In genomic region chr1:199172286-199173124, GRCh38 we compare ENCODE assay signal across 10 cellular contexts.
DNase-seq lines count a peak whose midpoint lies in the region; ATAC-seq lines count a peak whose summit lies in the region.
"Had no signal": no experiment of that assay in that cellular context is flagged by ENCODE, and none has a peak within 500 bp of the region (broad histone marks: within the 10 kb centered on the region; RNA-seq: fewer than 3 reads in every experiment).

No MANE protein-coding gene starts in this region.

- peaks cover 80 to 83% of the 10 kb centered on the region in 2 donors for H3K4me1 Mint-ChIP-seq in immature natural killer cell
- H3K4me1 Mint-ChIP-seq: brain had no signal

- H3K27ac Mint-ChIP-seq in immature natural killer cell, result peak overlapping the region; percentile 96 to 99 (median 98)

- no peaks in the 10 kb centered on the region for H3K36me3 Mint-ChIP-seq in immature natural killer cell
- H3K36me3 Mint-ChIP-seq: brain had no signal

- H3K27me3 Mint-ChIP-seq in immature natural killer cell (ENCODE audit: low read depth in 3 of 3), result peaks cover 5 to 15% (median 10%) of the 10 kb centered on the region in 3 donors
- H3K27me3 Mint-ChIP-seq: brain had no signal

- peak; percentile 21 for ATAC-seq in GM19452 (IDR thresholded peaks at IDR 0.05; ENCODE audit: unreplicated experiment)
- ATAC-seq in HG02571 (IDR thresholded peaks at IDR 0.05; ENCODE audit: unreplicated experiment), result no peak
- no peak for ATAC-seq in HG03342 (IDR thresholded peaks at IDR 0.05; ENCODE audit: unreplicated experiment)

- DNase-seq in ELR (ENCODE audit: low read depth) (peak; percentile 21), NCI-H226 (peak; percentile 13), immature natural killer cell (no peak), NCI-H774 (lab: John Stamatoyannopoulos, UW) (no peak)
- DNase-seq: activated CD4-positive, alpha-beta T cell treated with anti-CD3 and anti-CD28 coated beads, Interleukin-2, amount 50 U/mL, for 4 hours; DMS79 had no signal

- H3K9me3 Mint-ChIP-seq in immature natural killer cell, result no peaks in the 10 kb centered on the region
- H3K9me3 Mint-ChIP-seq: brain had no signal

- H3K4me3 Mint-ChIP-seq in immature natural killer cell, result peak overlapping the region; percentile 51 to 83 (median 63)

Comparison
In these comparisons a context has a peak if more than half of its experiments do, and no peak if none do; other contexts are left out.
1. DNase-seq: peak in ELR (single experiment) and NCI-H226 (single experiment); none in immature natural killer cell (0 of 3) and NCI-H774 (single experiment).